In the genomic region with DNA sequence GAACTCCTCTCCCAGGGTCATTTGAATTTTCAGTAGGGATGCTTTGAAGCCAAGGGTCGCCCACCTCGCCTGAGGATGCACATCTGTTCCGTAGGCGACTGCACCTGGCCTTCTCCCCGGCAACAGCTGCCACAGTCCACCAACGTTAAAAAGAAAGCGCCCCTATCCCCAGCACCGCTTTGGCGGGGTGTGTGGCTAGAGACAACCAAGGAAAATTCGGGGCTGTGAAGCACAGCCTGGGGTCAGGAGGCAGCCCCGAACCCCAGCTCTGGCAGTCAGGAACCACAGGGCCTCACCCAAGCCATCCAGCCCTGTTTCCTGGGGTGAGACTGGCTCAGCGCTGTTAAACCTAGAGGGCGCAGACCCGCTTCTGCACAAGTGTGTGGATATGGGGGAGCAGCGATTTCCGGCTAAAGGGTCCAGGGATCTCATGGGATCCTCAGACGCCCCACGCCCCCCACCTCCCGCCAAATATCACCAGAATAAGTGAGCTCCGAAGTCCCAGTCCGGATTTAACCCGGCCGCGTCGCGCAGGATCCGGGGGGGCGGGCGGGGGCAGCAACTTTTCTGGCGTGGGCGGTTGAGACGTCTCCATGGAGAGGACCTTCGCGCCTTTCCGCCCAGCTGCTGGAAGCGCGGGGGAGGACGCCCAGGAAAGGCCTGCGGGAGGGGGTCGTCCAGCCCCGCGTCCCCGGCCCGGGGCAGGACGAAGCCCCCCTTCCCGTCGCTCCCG, we compare ENCODE assay signal across 8 cellular contexts. TPM values are rescaled to one million over a fixed set of nuclear protein-coding genes. Genes with fewer than 3 reads are reported as not detected.
DNase-seq lines count a peak whose midpoint lies in the region; ATAC-seq and TF ChIP-seq lines count a peak whose summit lies in the region.

No MANE protein-coding gene starts in this region.

- peak; percentile 40 for ATAC-seq in HG02678 (IDR thresholded peaks at IDR 0.05; ENCODE audit: unreplicated experiment)
- peak; percentile 51 to 72 for ATAC-seq in left cardiac atrium

- 8 to 9% methylated on average over 48 of the region's 48 CpGs for WGBS in sigmoid colon, 2 donors

- no peak for TF ChIP-seq EP300 in sigmoid colon (IDR thresholded peaks at IDR 0.05)

- peak overlapping the region; percentile 83 for H3K4me3 Mint-ChIP-seq in activated naive CD4-positive, alpha-beta T cell treated with anti-CD3 and anti-CD28 coated beads, Interleukin-2, amount 10 ng/mL, durations not matched to agents 7 days and 5 days

- TF ChIP-seq CTCF in sigmoid colon (IDR thresholded peaks at IDR 0.05), result no peak

- peaks cover 18% of the 10 kb centered on the region for H3K36me3 Mint-ChIP-seq in activated naive CD4-positive, alpha-beta T cell treated with anti-CD3 and anti-CD28 coated beads, Interleukin-2, amount 10 ng/mL, durations not matched to agents 7 days and 5 days

- H3K4me3 ChIP-seq in sigmoid colon, result peak overlapping the region; percentile 70 to 93 (median 92)

- H3K9me3 ChIP-seq in sigmoid colon, result no peaks in the 10 kb centered on the region

- peak overlapping the region; percentile 74 to 79 (median 76) for H3K27ac ChIP-seq in sigmoid colon

- H3K4me1 ChIP-seq in sigmoid colon, result peaks cover 0 to 21% (median 13%) of the 10 kb centered on the region in 4 donors

- intact Hi-C loops in left cardiac atrium (cut with DNase I) (no loop called here), sigmoid colon (cut with DNase I) (no loop called here)

- DNase-seq in NCI-H2081 (lab: John Stamatoyannopoulos, UW) (peak; percentile 43 to 73), NCI-H2081 treated with DMSO at 0.1 percent for 48 hours (lab: John Stamatoyannopoulos, UW) (no peak), NCI-H2171 (lab: John Stamatoyannopoulos, UW) (peak; percentile 29), left cardiac atrium (no peak), sigmoid colon (peak; percentile 64), middle frontal gyrus (ENCODE audit: extremely low spot score, low spot score) (no peak)
- DNase-seq in activated naive CD4-positive, alpha-beta T cell treated with anti-CD3 and anti-CD28 coated beads, Interleukin-2, amount 10 ng/mL, durations not matched to agents 7 days and 5 days, result peak; percentile 56

- peaks cover 35% of the 10 kb centered on the region for H3K4me1 Mint-ChIP-seq in activated naive CD4-positive, alpha-beta T cell treated with anti-CD3 and anti-CD28 coated beads, Interleukin-2, amount 10 ng/mL, durations not matched to agents 7 days and 5 days

- H3K27me3 ChIP-seq in sigmoid colon, result no peaks in the 10 kb centered on the region

- H3K36me3 ChIP-seq in sigmoid colon, result peaks cover 0 to 33% (median 0%) of the 10 kb centered on the region in 4 donors

- H3K27me3 Mint-ChIP-seq in activated naive CD4-positive, alpha-beta T cell treated with anti-CD3 and anti-CD28 coated beads, Interleukin-2, amount 10 ng/mL, durations not matched to agents 7 days and 5 days, result peaks cover 26% of the 10 kb centered on the region

- CTCF ChIA-PET in activated naive CD4-positive, alpha-beta T cell treated with anti-CD3 and anti-CD28 coated beads, Interleukin-2, amount 10 ng/mL, durations not matched to agents 7 days and 5 days (lab: Charles Lee), result interaction anchor here (0.6 to 1.8 kb wide), 6 partner anchors 8 to 93 kb away, joined by 3 to 5 read pairs (median 3); no protein-coding TSS in a partner anchor

- no peak for TF ChIP-seq POLR2A in sigmoid colon (IDR thresholded peaks at IDR 0.05)

- H3K9me3 Mint-ChIP-seq in activated naive CD4-positive, alpha-beta T cell treated with anti-CD3 and anti-CD28 coated beads, Interleukin-2, amount 10 ng/mL, durations not matched to agents 7 days and 5 days, result no peaks in the 10 kb centered on the region

- peak overlapping the region; percentile 60 for H3K27ac Mint-ChIP-seq in activated naive CD4-positive, alpha-beta T cell treated with anti-CD3 and anti-CD28 coated beads, Interleukin-2, amount 10 ng/mL, durations not matched to agents 7 days and 5 days

RNA-seq across cellular contexts. Expression of a gene that starts 0.8 kb away (rescaled TPM):
- total RNA-seq in left cardiac atrium (1 to 10 TPM; 4.8 to 7.3 TPM), sigmoid colon (10 to 100 TPM; 11.8 to 27.7 (median 17.0) TPM)
- 1 to 10 TPM in 1 of 3 donors, under 1 TPM in 1, not detected in 1; 0.92 to 1.9 TPM for polyA plus RNA-seq in sigmoid colon

RNA-seq across cellular contexts. Expression of a gene that starts 53.8 kb away (rescaled TPM):
- total RNA-seq in left cardiac atrium (1 to 10 TPM; 1.3 to 1.5 TPM), sigmoid colon (1 to 10 TPM; 1.1 to 3.0 (median 1.2) TPM)
- polyA plus RNA-seq in sigmoid colon, result under 1 TPM; under 0.01 to 0.90 (median 0.23) TPM

Comparison
In these comparisons a context has a peak if more than half of its experiments do, and no peak if none do; other contexts are left out.
1. DNase-seq: peak in NCI-H2081 (2 of 2), NCI-H2171 (single experiment), activated naive CD4-positive, alpha-beta T cell treated with anti-CD3 and anti-CD28 coated beads, Interleukin-2, amount 10 ng/mL, durations not matched to agents 7 days and 5 days (single experiment) and sigmoid colon (single experiment); none in NCI-H2081 treated with DMSO at 0.1 percent for 48 hours (single experiment), left cardiac atrium (single experiment) and middle frontal gyrus (single experiment).